ENCODE assay signal across 17 cellular contexts in the genomic region with DNA sequence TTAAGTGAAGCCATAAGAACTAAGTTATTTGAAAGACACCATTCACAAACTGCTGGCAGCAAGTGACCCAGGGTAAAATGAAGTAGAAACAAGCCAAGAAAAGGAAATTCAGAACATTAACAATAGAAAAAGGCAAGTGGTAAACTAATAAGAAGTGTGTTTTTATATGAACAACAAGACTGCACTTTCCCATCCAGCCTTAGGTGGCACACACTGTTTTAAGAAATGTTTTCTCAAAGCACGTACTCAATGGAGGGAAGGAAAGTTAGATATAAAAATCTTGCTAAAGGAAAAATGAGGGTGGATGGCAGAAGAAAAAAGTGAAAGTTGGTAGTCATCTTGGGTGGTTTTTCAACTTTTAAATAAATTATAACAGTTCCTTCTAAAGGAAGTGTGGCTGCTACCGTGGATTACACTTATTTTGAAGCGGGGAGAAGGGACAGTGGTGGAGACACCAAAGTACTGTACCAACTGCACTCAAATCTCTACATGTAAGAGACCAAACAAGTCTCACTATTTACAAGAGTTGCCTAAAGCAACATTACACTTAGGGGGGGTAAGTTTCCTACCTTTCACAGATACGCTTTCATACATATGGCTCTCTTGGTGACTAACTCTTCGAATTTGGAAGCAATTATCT. TPM values are rescaled to one million over a fixed set of nuclear protein-coding genes. Genes with fewer than 3 reads are reported as not detected.
A peak's percentile ranks its signal among the peaks of the same experiment; 100 is the strongest.
DNase-seq lines count a peak whose midpoint lies in the region; ATAC-seq, FAIRE-seq and TF ChIP-seq lines count a peak whose summit lies in the region.
"Had no signal": no experiment of that assay in that cellular context is flagged by ENCODE, and none has a peak within 500 bp of the region (broad histone marks: within the 10 kb centered on the region; RNA-seq: fewer than 3 reads in every experiment).

No MANE protein-coding gene starts in this region.

- BruUV-seq in Calu3 (replicated peaks; lab: Mats Ljungman, UMichigan): TSS peak; percentile 15

- peaks cover 52% of the 10 kb centered on the region for H3K36me3 ChIP-seq in BLaER1

- H3K4me3 Mint-ChIP-seq in Calu3 (ENCODE audit: low read depth, unreplicated experiment) (no peak overlapping the region), memory B cell (no peak overlapping the region)
- H3K4me3 Mint-ChIP-seq in T-helper 2 cell treated with Interferon-gamma antibody and Interleukin-4, amounts not matched to agents 5 μg/mL and 100 μg/mL, for 36 hours: peak overlapping the region; percentile 70
- H3K4me3 Mint-ChIP-seq: H9 had no signal

- H3K4me3 ChIP-seq in BLaER1: no peak overlapping the region
- H3K4me3 ChIP-seq: gastrocnemius medialis, right lobe of liver, upper lobe of right lung had no signal

- CTCF ChIA-PET in Calu3 (lab: Charles Lee): no interaction called here

- FAIRE-seq in RCC 7860 (lab: Jason Lieb, UNC): no peak

- H3K27ac Mint-ChIP-seq in Calu3 (ENCODE audit: unreplicated experiment) (no peak overlapping the region), memory B cell (peak overlapping the region; percentile 80)
- H3K27ac Mint-ChIP-seq in T-helper 2 cell treated with Interferon-gamma antibody and Interleukin-4, amounts not matched to agents 5 μg/mL and 100 μg/mL, for 36 hours: peak overlapping the region; percentile 86
- H3K27ac Mint-ChIP-seq: H9 had no signal

- peak overlapping the region; percentile 45; the same call in 1 of the 2 replicates for H3K4me2 ChIP-seq in BLaER1

- H3K27me3 Mint-ChIP-seq in Calu3 (ENCODE audit: unreplicated experiment) (no peaks in the 10 kb centered on the region), memory B cell (no peaks in the 10 kb centered on the region)
- H3K27me3 Mint-ChIP-seq in T-helper 2 cell treated with Interferon-gamma antibody and Interleukin-4, amounts not matched to agents 5 μg/mL and 100 μg/mL, for 36 hours (ENCODE audit: low read depth): no peaks in the 10 kb centered on the region

- H3K4me1 ChIP-seq in BLaER1: peaks cover 22% of the 10 kb centered on the region
- H3K4me1 ChIP-seq: right lobe of liver, upper lobe of right lung had no signal

- ATAC-seq in memory B cell (ENCODE audit: low read depth) (no peak), GM19035 (IDR thresholded peaks at IDR 0.05; ENCODE audit: unreplicated experiment) (no peak)
- ATAC-seq: gastrocnemius medialis, right lobe of liver, upper lobe of right lung had no signal

- no peak for TF ChIP-seq CTCF in Calu3 (IDR thresholded peaks at IDR 0.05; ENCODE audit: unreplicated experiment)

- no peaks in the 10 kb centered on the region for H3K27me3 ChIP-seq in BLaER1
- H3K27me3 ChIP-seq: gastrocnemius medialis, right lobe of liver, upper lobe of right lung had no signal

- H3K9me3 ChIP-seq in BLaER1: no peaks in the 10 kb centered on the region
- H3K9me3 ChIP-seq: gastrocnemius medialis, right lobe of liver, upper lobe of right lung had no signal

- H3K9me3 Mint-ChIP-seq in Calu3 (ENCODE audit: low read depth, unreplicated experiment) (no peaks in the 10 kb centered on the region), memory B cell (no peaks in the 10 kb centered on the region)
- H3K9me3 Mint-ChIP-seq in T-helper 2 cell treated with Interferon-gamma antibody and Interleukin-4, amounts not matched to agents 5 μg/mL and 100 μg/mL, for 36 hours: no peaks in the 10 kb centered on the region
- H3K9me3 Mint-ChIP-seq: H9 had no signal

- intact Hi-C loops in Calu3 (cut with micrococcal nuclease; ENCODE audit: unreplicated experiment): no loop called here

- no peaks in the 10 kb centered on the region for H4K20me1 ChIP-seq in BLaER1

- DNase-seq in Calu3 (no peak), memory B cell (ENCODE audit: low spot score in 2 of 2) (no peak), NK-92 (lab: John Stamatoyannopoulos, UW; ENCODE audit: unreplicated experiment) (no peak), DMS79 treated with DMSO at 0.1 percent for 48 hours (lab: John Stamatoyannopoulos, UW) (no peak), RCC 7860 (ENCODE audit: low spot score) (no peak)
- DNase-seq in T-helper 2 cell treated with Interferon-gamma antibody and Interleukin-4, amounts not matched to agents 5 μg/mL and 100 μg/mL, for 36 hours (ENCODE audit: low spot score): no peak
- DNase-seq: activated CD4-positive, alpha-beta T cell treated with anti-CD3 and anti-CD28 coated beads, Interleukin-2, amount 50 U/mL, for 4 hours; central memory CD4-positive, alpha-beta T cell; gastrocnemius medialis; H9; NCI-H2081; NCI-H82; right lobe of liver; stimulated activated CD4-positive, alpha-beta T cell treated with anti-CD3 and anti-CD28 coated beads, Interleukin-4, amount 100 ng/mL, for 24 hours; upper lobe of right lung had no signal

- H3K36me3 Mint-ChIP-seq in Calu3 (ENCODE audit: insufficient read depth, unreplicated experiment): peaks cover 30% of the 10 kb centered on the region
- peaks cover 64% of the 10 kb centered on the region for H3K36me3 Mint-ChIP-seq in T-helper 2 cell treated with Interferon-gamma antibody and Interleukin-4, amounts not matched to agents 5 μg/mL and 100 μg/mL, for 36 hours (ENCODE audit: low read depth)
- peaks cover 13% of the 10 kb centered on the region for H3K36me3 Mint-ChIP-seq in memory B cell

- H3K4me1 Mint-ChIP-seq in Calu3 (ENCODE audit: low read depth, unreplicated experiment) (no peaks in the 10 kb centered on the region), memory B cell (peaks cover 21% of the 10 kb centered on the region)
- peaks cover 49% of the 10 kb centered on the region for H3K4me1 Mint-ChIP-seq in T-helper 2 cell treated with Interferon-gamma antibody and Interleukin-4, amounts not matched to agents 5 μg/mL and 100 μg/mL, for 36 hours (ENCODE audit: low read depth)

- no peak overlapping the region for H3K9ac ChIP-seq in BLaER1

- H3K27ac ChIP-seq in BLaER1: no peak overlapping the region
- H3K27ac ChIP-seq: right lobe of liver, upper lobe of right lung had no signal

RNA-seq across cellular contexts. Expression of gene SEL1L, which starts 58.8 kb away (rescaled TPM):
- total RNA-seq in Calu3 (2022): 95.4 and 100 TPM in 2 replicates
